In genomic region chr1:45796381-45796780, GRCh38 we compare ENCODE assay signal across 19 cellular contexts. TPM values are rescaled to one million over a fixed set of nuclear protein-coding genes. Genes with fewer than 3 reads are reported as not detected.
DNase-seq lines count a peak whose midpoint lies in the region; ATAC-seq and TF ChIP-seq lines count a peak whose summit lies in the region.
"Had no signal": no experiment of that assay in that cellular context is flagged by ENCODE, and none has a peak within 500 bp of the region (broad histone marks: within the 10 kb centered on the region; RNA-seq: fewer than 3 reads in every experiment).

No MANE protein-coding gene starts in this region.

- H3K9ac ChIP-seq in Karpas-422 (ENCODE audit: low read length) (no peak overlapping the region), endodermal cell (ENCODE audit: extremely low read depth, low read length, poor library complexity, severe bottlenecking) (no peak overlapping the region), neuronal stem cell (ENCODE audit: low read depth, low read length, poor library complexity) (no peak overlapping the region)

- no peak overlapping the region for H3K27ac ChIP-seq in ACC112 (ENCODE audit: low read depth, low read length)
- no peak overlapping the region for H3K27ac ChIP-seq in Karpas-422 (ENCODE audit: low read length)
- H3K27ac ChIP-seq in endodermal cell (ENCODE audit: low read depth, low read length), result no peak overlapping the region
- no peak overlapping the region for H3K27ac ChIP-seq in neuronal stem cell (replicated peaks; ENCODE audit: low read length)
- H3K27ac ChIP-seq: A549, RWPE1 had no signal

- no peak overlapping the region for H3K27ac Mint-ChIP-seq in endodermal cell
- H3K27ac Mint-ChIP-seq: CD14-positive monocyte had no signal

- ATAC-seq in HG02970 (IDR thresholded peaks at IDR 0.05; ENCODE audit: low FRiP score, unreplicated experiment) (no peak), GM18505 (IDR thresholded peaks at IDR 0.05; ENCODE audit: unreplicated experiment) (no peak)
- ATAC-seq: A549 had no signal

- peak overlapping the region; percentile 32 for H2AFZ ChIP-seq in ACC112 (ENCODE audit: low read length, unreplicated experiment)
- H2AFZ ChIP-seq in Karpas-422 (ENCODE audit: low read length), result peak overlapping the region; percentile 47; the same call in 1 of the 2 replicates
- H2AFZ ChIP-seq in neuronal stem cell (ENCODE audit: low read length), result peak overlapping the region; percentile 73

- no peak overlapping the region for H2BK5ac ChIP-seq in neuronal stem cell (ENCODE audit: low read length)

- peaks cover 17% of the 10 kb centered on the region for H3K4me1 Mint-ChIP-seq in endodermal cell

- no peak overlapping the region for H3K23ac ChIP-seq in neuronal stem cell (ENCODE audit: low read depth, low read length, poor library complexity)

- H2AK5ac ChIP-seq in neuronal stem cell (ENCODE audit: low read depth, low read length), result no peak overlapping the region

- no peaks in the 10 kb centered on the region for H3K27me3 ChIP-seq in ACC112 (ENCODE audit: insufficient read depth, low read length)
- H3K27me3 ChIP-seq in Karpas-422 (ENCODE audit: low read length), result no peaks in the 10 kb centered on the region
- no peaks in the 10 kb centered on the region for H3K27me3 ChIP-seq in endodermal cell (ENCODE audit: control insufficient read depth, insufficient read depth, low read length, poor library complexity, severe bottlenecking)
- H3K27me3 ChIP-seq in neuronal stem cell (ENCODE audit: control insufficient read depth in 3 of 3, insufficient read depth in 3 of 3, low read depth in 1 of 3, low read length in 3 of 3), result peaks cover 0 to 3% (median 0%) of the 10 kb centered on the region in 3 experiments

- intact Hi-C loops in head of caudate nucleus (cut with DNase I), result no loop called here

- no peak overlapping the region for H3K4ac ChIP-seq in neuronal stem cell (ENCODE audit: low read length)

- no peaks in the 10 kb centered on the region for H3K9me3 ChIP-seq in Karpas-422 (ENCODE audit: low read length)
- H3K9me3 ChIP-seq in endodermal cell (ENCODE audit: control insufficient read depth, low read length), result no peaks in the 10 kb centered on the region
- H3K9me3 ChIP-seq in neuronal stem cell (replicated peaks in 1 of 2; ENCODE audit: control insufficient read depth in 2 of 2, insufficient read depth in 1 of 2, low read depth in 1 of 2, low read length in 2 of 2), result no peaks in the 10 kb centered on the region
- H3K9me3 ChIP-seq: A549 had no signal

- no peak for TF ChIP-seq CTCF in endodermal cell (conservative IDR thresholded peaks at IDR 0.05)

- TF ChIP-seq POLR2A in GM18505 (IDR thresholded peaks at IDR 0.05; ENCODE audit: borderline replicate concordance, extremely low read depth, insufficient read depth, insufficient read length), result no peak

- H3K14ac ChIP-seq in neuronal stem cell (ENCODE audit: low read length), result no peak overlapping the region

- no peaks in the 10 kb centered on the region for H3K36me3 Mint-ChIP-seq in endodermal cell (ENCODE audit: low read depth)
- H3K36me3 Mint-ChIP-seq: CD14-positive monocyte had no signal

- H3K27me3 Mint-ChIP-seq in endodermal cell (ENCODE audit: insufficient read depth), result peaks cover 43% of the 10 kb centered on the region

- 86 to 100% methylated on average over 1 to 2 of the region's 2 CpGs for WGBS in endodermal cell (ENCODE audit: insufficient coverage in 1 of 2, insufficient read length in 1 of 2), 2 experiments
- WGBS in neuronal stem cell (ENCODE audit: extremely low coverage in 2 of 2, insufficient read length in 2 of 2, insufficient replicate concordance in 1 of 2), 2 donors, result no CpG with 5 or more reads among the region's 2 CpGs

- DNase-seq in Karpas-422, result peak; percentile 49
- no peak for DNase-seq in endodermal cell
- DNase-seq in neuronal stem cell (ENCODE audit: low spot score), result no peak
- no peak for DNase-seq in head of caudate nucleus
- DNase-seq in NCI-H510A treated with DMSO at 0.1 percent for 48 hours (lab: John Stamatoyannopoulos, UW), result no peak
- DNase-seq: AML-193; H7; MV-4-11; NCI-H1417; NCI-H187 treated with DMSO at 0.1 percent for 48 hours; NCI-H345; NCI-H526 treated with DMSO at 0.1 percent for 48 hours; NK-92 treated with Interleukin-12 subunit alpha and Interleukin-12 subunit beta, amount 100 ng/mL, for 24 hours had no signal

- H4K20me1 ChIP-seq in Karpas-422 (ENCODE audit: insufficient read depth, low read depth, low read length), result no peaks in the 10 kb centered on the region

- no peaks in the 10 kb centered on the region for H3K79me2 ChIP-seq in ACC112 (ENCODE audit: control insufficient read depth, insufficient read depth, low read length, unreplicated experiment)
- no peaks in the 10 kb centered on the region for H3K79me2 ChIP-seq in Karpas-422 (ENCODE audit: low read length)

- H3K36me3 ChIP-seq in ACC112 (ENCODE audit: insufficient read depth, low read length), result no peaks in the 10 kb centered on the region
- no peaks in the 10 kb centered on the region for H3K36me3 ChIP-seq in Karpas-422 (ENCODE audit: insufficient read depth, low read length)
- H3K36me3 ChIP-seq in endodermal cell (ENCODE audit: control insufficient read depth, insufficient read depth, low read length), result no peaks in the 10 kb centered on the region
- H3K36me3 ChIP-seq in neuronal stem cell (replicated peaks in 1 of 2; ENCODE audit: control insufficient read depth in 2 of 2, insufficient read depth in 2 of 2, low read length in 2 of 2), result no peaks in the 10 kb centered on the region

- no peak overlapping the region for H2BK12ac ChIP-seq in neuronal stem cell (ENCODE audit: low read length)

- no peaks in the 10 kb centered on the region for H3K79me1 ChIP-seq in neuronal stem cell (ENCODE audit: low read depth, low read length)

- no peak overlapping the region for H3K18ac ChIP-seq in neuronal stem cell (ENCODE audit: low read length)

- H4K8ac ChIP-seq in neuronal stem cell (ENCODE audit: low read depth, low read length), result no peak overlapping the region

- H3K9me2 ChIP-seq in Karpas-422 (replicated peaks; ENCODE audit: insufficient read depth, low read length), result no peaks in the 10 kb centered on the region

- H3K4me1 ChIP-seq in ACC112 (ENCODE audit: control insufficient read depth, insufficient read depth, low read length, unreplicated experiment), result no peaks in the 10 kb centered on the region
- peaks cover 24% of the 10 kb centered on the region for H3K4me1 ChIP-seq in Karpas-422 (ENCODE audit: low read length)
- no peaks in the 10 kb centered on the region for H3K4me1 ChIP-seq in endodermal cell (ENCODE audit: control insufficient read depth, insufficient read depth, low read length)
- peaks cover 0 to 3% of the 10 kb centered on the region in 2 donors for H3K4me1 ChIP-seq in neuronal stem cell (ENCODE audit: control insufficient read depth in 2 of 2, insufficient read depth in 1 of 2, low read depth in 1 of 2, low read length in 2 of 2)
- H3K4me1 ChIP-seq: A549 had no signal

- H3K4me3 Mint-ChIP-seq in endodermal cell, result peak overlapping the region; percentile 27
- H3K4me3 Mint-ChIP-seq: CD14-positive monocyte had no signal

- H2BK15ac ChIP-seq in neuronal stem cell (ENCODE audit: low read length), result no peak overlapping the region

- no peak overlapping the region for H4K91ac ChIP-seq in neuronal stem cell (ENCODE audit: low read depth, low read length, poor library complexity)

- no peak overlapping the region for H2BK120ac ChIP-seq in neuronal stem cell (ENCODE audit: low read depth, low read length)

- H3K4me2 ChIP-seq in Karpas-422 (ENCODE audit: low read depth, low read length, poor library complexity, severe bottlenecking) (no peak overlapping the region), neuronal stem cell (ENCODE audit: insufficient read depth, low read length, poor library complexity, severe bottlenecking) (no peak overlapping the region)
- H3K4me2 ChIP-seq: A549 had no signal

- no peaks in the 10 kb centered on the region for H3K9me3 Mint-ChIP-seq in endodermal cell

- H3K4me3 ChIP-seq in ACC112 (ENCODE audit: low read depth, low read length), result no peak overlapping the region
- no peak overlapping the region for H3K4me3 ChIP-seq in Karpas-422 (ENCODE audit: low read length)
- H3K4me3 ChIP-seq in endodermal cell (ENCODE audit: low read length), result no peak overlapping the region
- H3K4me3 ChIP-seq in neuronal stem cell (ENCODE audit: low read length in 2 of 2), result no peak overlapping the region
- H3K4me3 ChIP-seq: A549 had no signal

RNA-seq across cellular contexts. Expression of gene MAST2, which starts 7.0 kb away (rescaled TPM):
- 49.5 and 52.8 TPM in 2 replicates for total RNA-seq in Karpas-422 (2014; rRNA removed; shearing (Covaris generic); ENCODE audit: low replicate concordance)
- total RNA-seq in endodermal cell, result 10 to 100 TPM; 46.3 to 60.7 TPM
- polyA plus RNA-seq in endodermal cell (2013, experiment 1 of 2), result 40.3 TPM
- 40.2 TPM for polyA plus RNA-seq in endodermal cell (2013, experiment 2 of 2)
- 18.6 TPM for polyA plus RNA-seq in neuronal stem cell (2013, experiment 1 of 2)
- 17.9 TPM for polyA plus RNA-seq in neuronal stem cell (2013, experiment 2 of 2)

RNA-seq across cellular contexts. Expression of gene IPP, which starts 45.9 kb away (rescaled TPM):
- total RNA-seq in Karpas-422 (2014; rRNA removed; shearing (Covaris generic); ENCODE audit: low replicate concordance), result 5.3 and 8.2 TPM in 2 replicates
- total RNA-seq in endodermal cell, result 10 to 100 TPM; 14.9 to 18.6 TPM
- 16.8 TPM for polyA plus RNA-seq in endodermal cell (2013, experiment 1 of 2)
- polyA plus RNA-seq in endodermal cell (2013, experiment 2 of 2), result 17.6 TPM
- 10.5 TPM for polyA plus RNA-seq in neuronal stem cell (2013, experiment 1 of 2)
- polyA plus RNA-seq in neuronal stem cell (2013, experiment 2 of 2), result 8.8 TPM
